In genomic region chr11:26278354-26278753, GRCh38 we compare ENCODE assay signal across 18 cellular contexts. TPM values are rescaled to one million over a fixed set of nuclear protein-coding genes. Genes with fewer than 3 reads are reported as not detected.
DNase-seq lines count a peak whose midpoint lies in the region; ATAC-seq and TF ChIP-seq lines count a peak whose summit lies in the region.
"Had no signal": no experiment of that assay in that cellular context is flagged by ENCODE, and none has a peak within 500 bp of the region (broad histone marks: within the 10 kb centered on the region; RNA-seq: fewer than 3 reads in every experiment).

No MANE protein-coding gene starts in this region.

- no TSS peak for BruUV-seq in OCI-LY7 (replicated peaks; lab: Mats Ljungman, UMichigan)

- H3K4me1 Mint-ChIP-seq in HFFc6 (ENCODE audit: low read depth) (peaks cover 8% of the 10 kb centered on the region), neural progenitor cell (peaks cover 2% of the 10 kb centered on the region)
- H3K4me1 Mint-ChIP-seq: T-cell had no signal

- H3K27ac ChIP-seq in DND-41 (ENCODE audit: low read length) = no peak overlapping the region
- H3K27ac ChIP-seq in OCI-LY7 (ENCODE audit: low read depth, low read length, poor library complexity, severe bottlenecking) = no peak overlapping the region
- H3K27ac ChIP-seq in neural progenitor cell = no peak overlapping the region
- H3K27ac ChIP-seq in breast epithelium = no peak overlapping the region

- peak; percentile 7 for TF ChIP-seq CTCF in DND-41 (IDR thresholded peaks at IDR 0.05; ENCODE audit: borderline replicate concordance, extremely low read depth, low read length, poor library complexity, severe bottlenecking)
- TF ChIP-seq CTCF in HFFc6 (IDR thresholded peaks at IDR 0.05) = peak; percentile 10; the same call in 1 of the 2 replicates
- peak; percentile 65 for TF ChIP-seq CTCF in OCI-LY7 (conservative IDR thresholded peaks at IDR 0.05; ENCODE audit: low read length)
- TF ChIP-seq CTCF in neural progenitor cell (IDR thresholded peaks at IDR 0.05) = peak; percentile 24
- TF ChIP-seq CTCF in breast epithelium (IDR thresholded peaks at IDR 0.05) = no peak

- no peaks in the 10 kb centered on the region for H3K9me3 Mint-ChIP-seq in HFFc6
- H3K9me3 Mint-ChIP-seq in neural progenitor cell = no peaks in the 10 kb centered on the region
- H3K9me3 Mint-ChIP-seq: CD4-positive, alpha-beta T cell; T-cell had no signal

- no peak for TF ChIP-seq POLR2A in breast epithelium (IDR thresholded peaks at IDR 0.05)

- intact Hi-C loops in OCI-LY7 (cut with micrococcal nuclease; ENCODE audit: unreplicated experiment) (no loop called here), breast epithelium (cut with DNase I; ENCODE audit: low total_unique reads) (no loop called here)

- no peak overlapping the region for H3K4me2 ChIP-seq in DND-41 (ENCODE audit: insufficient read depth, low read length)
- H3K4me2 ChIP-seq in OCI-LY7 (ENCODE audit: low read length) = no peak overlapping the region
- no peak overlapping the region for H3K4me2 ChIP-seq in neural progenitor cell
- H3K4me2 ChIP-seq: SK-N-SH had no signal

- no peak for DNase-seq in DND-41
- DNase-seq in HFFc6 = no peak
- DNase-seq in OCI-LY7 (ENCODE audit: low spot score) = no peak
- DNase-seq in neural progenitor cell (ENCODE audit: low spot score) = no peak
- DNase-seq in breast epithelium (ENCODE audit: low spot score in 2 of 2) = no peak
- DNase-seq in superior temporal gyrus (ENCODE audit: extremely low spot score) = no peak
- DNase-seq in activated T-cell treated with anti-CD3 and anti-CD28 coated beads for 4 hours = no peak
- DNase-seq: Caco-2; CD4-positive, alpha-beta T cell; NCI-H187; NCI-H345; NCI-H526; SHP77 treated with DMSO at 0.1 percent for 48 hours; SK-N-SH; T-cell; T-helper 9 cell had no signal

- H3K79me2 ChIP-seq in DND-41 (ENCODE audit: insufficient read depth, low read length) = no peaks in the 10 kb centered on the region
- no peaks in the 10 kb centered on the region for H3K79me2 ChIP-seq in OCI-LY7 (ENCODE audit: insufficient read depth, low read depth, low read length)
- no peaks in the 10 kb centered on the region for H3K79me2 ChIP-seq in neural progenitor cell (ENCODE audit: low read depth)

- CTCF ChIA-PET in OCI-LY7 (lab: Charles Lee; ENCODE audit: unreplicated experiment) = no interaction called here

- no peaks in the 10 kb centered on the region for H3K36me3 ChIP-seq in DND-41 (ENCODE audit: insufficient read depth, low read length)
- no peaks in the 10 kb centered on the region for H3K36me3 ChIP-seq in OCI-LY7 (ENCODE audit: insufficient read depth, low read length)
- no peaks in the 10 kb centered on the region for H3K36me3 ChIP-seq in neural progenitor cell
- H3K36me3 ChIP-seq in breast epithelium = no peaks in the 10 kb centered on the region
- H3K36me3 ChIP-seq: HAP-1 had no signal

- H3K4me3 ChIP-seq in DND-41 (ENCODE audit: low read depth in 1 of 2, low read length in 2 of 2) (no peak overlapping the region), OCI-LY7 (ENCODE audit: low read depth, low read length, poor library complexity, severe bottlenecking) (no peak overlapping the region), neural progenitor cell (no peak overlapping the region), breast epithelium (no peak overlapping the region)
- H3K4me3 ChIP-seq: HAP-1 had no signal

- no peaks in the 10 kb centered on the region for H3K27me3 ChIP-seq in DND-41 (ENCODE audit: insufficient read depth, low read length, poor library complexity)
- H3K27me3 ChIP-seq in neural progenitor cell = no peaks in the 10 kb centered on the region
- peaks cover 0 to 7% of the 10 kb centered on the region in 2 donors for H3K27me3 ChIP-seq in breast epithelium

- H3K27ac Mint-ChIP-seq in HFFc6 (no peak overlapping the region), neural progenitor cell (no peak overlapping the region)
- H3K27ac Mint-ChIP-seq: CD4-positive, alpha-beta T cell; T-cell had no signal

- no peaks in the 10 kb centered on the region for H4K20me1 ChIP-seq in DND-41 (ENCODE audit: insufficient read depth, low read length)
- no peaks in the 10 kb centered on the region for H4K20me1 ChIP-seq in OCI-LY7 (ENCODE audit: insufficient read depth, low read length)
- no peaks in the 10 kb centered on the region for H4K20me1 ChIP-seq in neural progenitor cell (ENCODE audit: low read depth)

- no peak for ATAC-seq in DND-41 (ENCODE audit: insufficient read depth, low read depth)
- ATAC-seq: T-cell had no signal

- no peak overlapping the region for H3K9ac ChIP-seq in DND-41 (ENCODE audit: low read depth, low read length)
- H3K9ac ChIP-seq in neural progenitor cell = no peak overlapping the region
- H3K9ac ChIP-seq: SK-N-SH had no signal

- H3K4me1 ChIP-seq in DND-41 (ENCODE audit: insufficient read depth, low read length) (no peaks in the 10 kb centered on the region), OCI-LY7 (ENCODE audit: insufficient read depth, low read length, poor library complexity, severe bottlenecking) (no peaks in the 10 kb centered on the region), neural progenitor cell (no peaks in the 10 kb centered on the region), breast epithelium (no peaks in the 10 kb centered on the region)
- H3K4me1 ChIP-seq: Caco-2, HAP-1 had no signal

- no peaks in the 10 kb centered on the region for H3K9me3 ChIP-seq in DND-41 (ENCODE audit: insufficient read depth, low read length, severe bottlenecking)
- no peaks in the 10 kb centered on the region for H3K9me3 ChIP-seq in OCI-LY7 (ENCODE audit: low read length)
- no peaks in the 10 kb centered on the region for H3K9me3 ChIP-seq in neural progenitor cell (ENCODE audit: low read depth)
- no peaks in the 10 kb centered on the region for H3K9me3 ChIP-seq in breast epithelium
- H3K9me3 ChIP-seq: Caco-2, HAP-1, SK-N-SH had no signal

- H3K27me3 Mint-ChIP-seq in HFFc6 (ENCODE audit: insufficient read depth) (0 out of 2 replicates have a peak, but pooled peaks cover 1% of the 10 kb centered on the region), neural progenitor cell (ENCODE audit: insufficient read depth, low read depth) (no peaks in the 10 kb centered on the region)

- H2AFZ ChIP-seq in DND-41 (ENCODE audit: low read depth, low read length) (no peak overlapping the region), OCI-LY7 (ENCODE audit: low read length) (no peak overlapping the region), neural progenitor cell (replicated peaks) (no peak overlapping the region)

- POLR2A ChIA-PET in OCI-LY7 (lab: Charles Lee) = no interaction called here

- no peaks in the 10 kb centered on the region for H3K36me3 Mint-ChIP-seq in HFFc6 (ENCODE audit: low read depth)
- H3K36me3 Mint-ChIP-seq in neural progenitor cell = no peaks in the 10 kb centered on the region
- H3K36me3 Mint-ChIP-seq: T-cell had no signal

- H3F3A ChIP-seq in neural progenitor cell (ENCODE audit: low read depth) = no peaks in the 10 kb centered on the region

- H3K9me2 ChIP-seq in OCI-LY7 (ENCODE audit: insufficient read depth, low read length) = no peaks in the 10 kb centered on the region
- H3K9me2 ChIP-seq: SK-N-SH had no signal

- H3K4me3 Mint-ChIP-seq in HFFc6 (no peak overlapping the region), neural progenitor cell (no peak overlapping the region)
- H3K4me3 Mint-ChIP-seq: CD4-positive, alpha-beta T cell; T-cell had no signal

RNA-seq across cellular contexts. Expression of gene ANO3, which starts 53.6 kb away (rescaled TPM):
- total RNA-seq in HFFc6 (2021; fragmentation: NEBNext Ultra II Directional; extraction: Animal tissue kit (Norgen Biotek cat#: 25700)) = under 1 TPM in 5 of 6 experiments, not detected in 1; 0.02 to 0.10 (median 0.05) TPM
- total RNA-seq in OCI-LY7 (2014; rRNA removed; shearing (Covaris generic)) = 0.03 TPM in 1 of 2 replicates, not detected in the other
- total RNA-seq in OCI-LY7 (2022) (not detected in 2 replicates), neural progenitor cell (ENCODE audit: low replicate concordance) (0.90 and 2.5 TPM in 2 replicates), breast epithelium (1 to 10 TPM in 1 of 3 donors, under 1 TPM in 2; 0.29 to 9.0 (median 0.66) TPM)
- total RNA-seq: Caco-2; CD4-positive, alpha-beta T cell; LHCN-M2; T-cell had no signal

Comparison
In these comparisons a context has a peak if more than half of its experiments do, and no peak if none do; other contexts are left out.
1. CTCF ChIP-seq: peak in DND-41 (single experiment), HFFc6 (single experiment), OCI-LY7 (single experiment) and neural progenitor cell (single experiment); none in breast epithelium (0 of 3).